In the genomic region with DNA sequence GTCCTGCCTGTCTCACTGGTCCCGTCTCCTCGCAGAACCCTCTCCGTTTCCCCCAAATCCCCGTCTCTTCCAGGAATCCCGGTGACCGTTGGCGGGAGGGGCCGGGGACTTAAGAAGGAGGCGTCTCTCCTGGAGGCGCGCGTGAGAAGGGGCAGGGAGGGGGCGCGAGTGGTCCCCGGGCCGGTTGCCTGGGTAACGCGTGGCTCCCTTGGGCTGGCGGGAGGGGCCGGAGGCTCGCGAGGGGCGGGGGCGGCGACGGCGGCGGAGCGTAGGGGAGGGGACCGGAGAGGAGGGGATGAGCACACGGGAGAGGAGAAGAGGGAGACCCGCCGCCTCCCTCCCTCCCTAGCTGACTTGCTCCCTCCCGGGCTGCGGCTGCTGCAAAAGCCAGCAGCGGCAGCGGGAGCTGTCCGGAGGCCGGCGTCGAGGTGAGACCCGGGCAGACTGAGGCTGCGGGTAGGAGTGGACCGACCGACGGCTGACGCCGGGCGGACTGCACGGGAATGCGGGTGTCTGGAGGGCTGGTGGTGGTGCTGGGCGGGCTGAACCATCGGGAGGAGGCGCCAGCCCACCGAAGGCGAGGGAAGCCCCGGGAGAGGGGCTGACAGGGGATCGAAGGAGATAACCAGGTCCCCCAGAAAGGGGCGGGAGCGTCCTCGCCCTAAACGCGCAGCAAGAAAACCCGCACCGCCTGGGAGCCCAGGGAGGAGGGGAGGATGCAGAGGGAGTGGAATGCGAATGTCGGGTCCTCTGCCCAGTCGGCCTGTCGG, we compare ENCODE assay signal across 8 cellular contexts. TPM values are rescaled to one million over a fixed set of nuclear protein-coding genes. Genes with fewer than 3 reads are reported as not detected.
DNase-seq lines count a peak whose midpoint lies in the region; ATAC-seq, FAIRE-seq and TF ChIP-seq lines count a peak whose summit lies in the region.

A gene (plus strand): TSS at position 298 of the 770 bp plus-strand sequence. CDS start 862 bp downstream, outside the sequence.

- H3F3A ChIP-seq in DOHH2 (ENCODE audit: control insufficient read depth, insufficient read depth): peaks cover 13% of the 10 kb centered on the region

- peaks cover 24% of the 10 kb centered on the region for H4K20me1 ChIP-seq in DOHH2 (ENCODE audit: control insufficient read depth, insufficient read depth, low read depth, low read length)
- no peaks in the 10 kb centered on the region for H4K20me1 ChIP-seq in endothelial cell of umbilical vein (replicated peaks; ENCODE audit: control insufficient read depth, extremely low read depth, insufficient read depth, low read length)

- H3K36me3 ChIP-seq in DOHH2 (ENCODE audit: control insufficient read depth, low read length): peaks cover 45% of the 10 kb centered on the region
- peaks cover 0 to 14% of the 10 kb centered on the region in 2 experiments for H3K36me3 ChIP-seq in endothelial cell of umbilical vein (ENCODE audit: control insufficient read depth in 2 of 2, extremely low read depth in 1 of 2, insufficient read depth in 2 of 2, low read length in 2 of 2)
- peaks cover 13 to 17% of the 10 kb centered on the region in 2 donors for H3K36me3 ChIP-seq in mucosa of rectum (ENCODE audit: control insufficient read depth in 2 of 2, insufficient read depth in 2 of 2, low read length in 2 of 2)
- H3K36me3 ChIP-seq in tibial nerve: peaks cover 0 to 20% (median 8%) of the 10 kb centered on the region in 3 donors

- H3K9me1 ChIP-seq in endothelial cell of umbilical vein (replicated peaks; ENCODE audit: control insufficient read depth, extremely low read depth, insufficient read depth, low read length): no peaks in the 10 kb centered on the region

- intact Hi-C loops in endothelial cell of umbilical vein (cut with micrococcal nuclease): loop anchor here (1.0 to 2.0 kb wide), 2 partner anchors 51 to 184 kb away; a partner anchor contains a TSS

- peak within 1 kb of the TSS; percentile 36 for H3K9ac ChIP-seq in endothelial cell of umbilical vein (replicated peaks; ENCODE audit: extremely low read depth, insufficient read depth, low read length)
- peak within 1 kb of the TSS; percentile 57 to 61 for H3K9ac ChIP-seq in mucosa of rectum (ENCODE audit: low read depth in 1 of 2, low read length in 2 of 2)

- WGBS in tibial nerve, 2 donors: 4 to 7% methylated on average over 31 to 52 of the region's 69 CpGs

- H3K27me3 ChIP-seq in DOHH2 (ENCODE audit: control insufficient read depth, low read length) (no peaks in the 10 kb centered on the region), endothelial cell of umbilical vein (ENCODE audit: control insufficient read depth in 2 of 2, insufficient read depth in 2 of 2, low read length in 2 of 2) (no peaks in the 10 kb centered on the region), mucosa of rectum (ENCODE audit: control insufficient read depth in 2 of 2, insufficient read depth in 2 of 2, low read length in 2 of 2) (no peaks in the 10 kb centered on the region), tibial nerve (no peaks in the 10 kb centered on the region)

- H3K4me1 ChIP-seq in DOHH2 (ENCODE audit: control insufficient read depth, low read length) (peaks cover 72% of the 10 kb centered on the region), endothelial cell of umbilical vein (ENCODE audit: control insufficient read depth, extremely low read depth, insufficient read depth, low read length) (peaks cover 50% of the 10 kb centered on the region), mucosa of rectum (ENCODE audit: control insufficient read depth in 2 of 2, insufficient read depth in 2 of 2, low read length in 2 of 2) (peaks cover 60 to 62% of the 10 kb centered on the region in 2 donors), tibial nerve (peaks cover 0 to 84% (median 73%) of the 10 kb centered on the region in 4 donors)

- H3K4me2 ChIP-seq in DOHH2 (ENCODE audit: low read length): peak within 1 kb of the TSS; percentile 97
- peak within 1 kb of the TSS; percentile 85 for H3K4me2 ChIP-seq in endothelial cell of umbilical vein (ENCODE audit: insufficient read depth, low read length)

- POLR2A ChIA-PET in endothelial cell of umbilical vein (lab: Charles Lee): no interaction called here

- no peaks in the 10 kb centered on the region for H3K9me2 ChIP-seq in DOHH2 (replicated peaks; ENCODE audit: control insufficient read depth, low read length)

- H3K9me3 ChIP-seq in DOHH2 (ENCODE audit: control insufficient read depth, insufficient read depth, low read length) (no peaks in the 10 kb centered on the region), endothelial cell of umbilical vein (replicated peaks; ENCODE audit: control insufficient read depth, insufficient read depth, low read length) (no peaks in the 10 kb centered on the region), mucosa of rectum (ENCODE audit: control insufficient read depth in 2 of 2, low read length in 2 of 2) (no peaks in the 10 kb centered on the region), tibial nerve (no peaks in the 10 kb centered on the region)

- peak within 1 kb of the TSS; percentile 64 for H2AFZ ChIP-seq in endothelial cell of umbilical vein (ENCODE audit: low read depth, low read length)

- TF ChIP-seq POLR2A in endothelial cell of umbilical vein (IDR thresholded peaks at IDR 0.05; ENCODE audit: low read depth, low read length) (no peak), tibial nerve (IDR thresholded peaks at IDR 0.05) (no peak)

- no peak for ATAC-seq in GM18873 (IDR thresholded peaks at IDR 0.05; ENCODE audit: low FRiP score, unreplicated experiment)

- DNase-seq in NCI-H1436 treated with DMSO at 0.1 percent for 48 hours (lab: John Stamatoyannopoulos, UW) (peak; percentile 14), endothelial cell of umbilical vein (ENCODE audit: low read depth, low spot score) (peak; percentile 55), tibial nerve (ENCODE audit: low spot score in 2 of 2) (peak; percentile 35 to 49)
- peak; percentile 83 for DNase-seq in activated CD8-positive, alpha-beta memory T cell treated with anti-CD3 and anti-CD28 coated beads for 24 hours
- DNase-seq in NK-92 treated with Interleukin-12 subunit alpha and Interleukin-12 subunit beta, amount 100 ng/mL, for 24 hours (lab: John Stamatoyannopoulos, UW): no peak

- peak in 1 of 2 donors; percentile 7 for TF ChIP-seq EP300 in tibial nerve (IDR thresholded peaks at IDR 0.05)

- CTCF ChIA-PET in endothelial cell of umbilical vein (lab: Charles Lee): interaction anchor here (0.6 to 4.0 kb wide), 3 partner anchors 36 to 111 kb away, joined by 3 to 29 read pairs (median 4); no protein-coding TSS in a partner anchor

- H3K79me2 ChIP-seq in DOHH2 (ENCODE audit: control insufficient read depth, low read length) (peaks cover 35% of the 10 kb centered on the region), endothelial cell of umbilical vein (ENCODE audit: control insufficient read depth, insufficient read depth, low read length) (peaks cover 33% of the 10 kb centered on the region)

- peak within 1 kb of the TSS; percentile 7; the same call in 1 of the 2 replicates for H3K27ac ChIP-seq in DOHH2 (ENCODE audit: low read depth, low read length)
- H3K27ac ChIP-seq in endothelial cell of umbilical vein (ENCODE audit: insufficient read depth, low read depth, low read length): peak within 1 kb of the TSS; percentile 35
- peak within 1 kb of the TSS; percentile 80 to 85 for H3K27ac ChIP-seq in mucosa of rectum (ENCODE audit: low read depth in 2 of 2, low read length in 2 of 2)
- H3K27ac ChIP-seq in tibial nerve: peak within 1 kb of the TSS; percentile 81 to 99 (median 94)

- peak; percentile 69 for FAIRE-seq in endothelial cell of umbilical vein (lab: Jason Lieb, UNC)

- H3K4me3 ChIP-seq in DOHH2 (ENCODE audit: low read length) (peak within 1 kb of the TSS; percentile 97), endothelial cell of umbilical vein (replicated peaks in 1 of 3; ENCODE audit: insufficient read depth in 1 of 3, low read depth in 1 of 3, low read length in 3 of 3) (peak within 1 kb of the TSS; percentile 39 to 49 (median 46)), mucosa of rectum (ENCODE audit: low read length in 2 of 2) (peak within 1 kb of the TSS; percentile 65 to 70), tibial nerve (peak within 1 kb of the TSS; percentile 35 to 70 (median 56))

- BruUV-seq in endothelial cell of umbilical vein (replicated peaks; lab: Mats Ljungman, UMichigan): no TSS peak

- dilution Hi-C loops in endothelial cell of umbilical vein (cut with MboI; ENCODE audit: extremely low pct_ligation_motif_present, low sequenced_read_pairs): no loop called here

- TF ChIP-seq CTCF in DOHH2 (IDR thresholded peaks at IDR 0.05; ENCODE audit: low read depth, low read length, poor library complexity, severe bottlenecking) (no peak), endothelial cell of umbilical vein (IDR thresholded peaks at IDR 0.05; ENCODE audit: extremely low read depth in 1 of 2, insufficient read depth in 1 of 2, low read depth in 1 of 2, low read length in 2 of 2) (no peak), tibial nerve (IDR thresholded peaks at IDR 0.05) (no peak)

TF ChIP-seq in endothelial cell of umbilical vein, 7 proteins besides CTCF, POLR2A, EP300 and RAD21:
- TF ChIP-seq POLR2AphosphoS5 (IDR thresholded peaks at IDR 0.05; ENCODE audit: insufficient read depth, low read depth, low read length) (no peak), GATA2 (IDR thresholded peaks at IDR 0.05; ENCODE audit: insufficient read depth, insufficient read length, low read depth, low read length) (no peak), JUN (IDR thresholded peaks at IDR 0.05; ENCODE audit: borderline replicate concordance, insufficient read depth, insufficient read length, low read depth) (no peak), FOS (IDR thresholded peaks at IDR 0.05; ENCODE audit: borderline replicate concordance, insufficient read depth, low read length) (no peak), MYC (IDR thresholded peaks at IDR 0.05; ENCODE audit: low read depth, low read length) (no peak), EZH2 (IDR thresholded peaks at IDR 0.05; ENCODE audit: borderline replicate concordance, low read depth, low read length, severe bottlenecking) (no peak)
- TF ChIP-seq, protein P1, sequence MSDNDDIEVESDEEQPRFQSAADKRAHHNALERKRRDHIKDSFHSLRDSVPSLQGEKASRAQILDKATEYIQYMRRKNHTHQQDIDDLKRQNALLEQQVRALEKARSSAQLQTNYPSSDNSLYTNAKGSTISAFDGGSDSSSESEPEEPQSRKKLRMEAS (IDR thresholded peaks at IDR 0.05; ENCODE audit: insufficient read depth, insufficient read length): no peak

RNA-seq across cellular contexts. Expression of the gene that starts here (rescaled TPM):
- total RNA-seq in endothelial cell of umbilical vein: 2.3 and 3.3 TPM in 2 replicates
- polyA plus RNA-seq in endothelial cell of umbilical vein: 3.3 and 3.4 TPM in 2 replicates
- polyA plus RNA-seq in endothelial cell of umbilical vein (2011; cell fraction: cytosol; rRNA removed): 0.41 and 0.66 TPM in 2 replicates
- polyA plus RNA-seq in endothelial cell of umbilical vein (2011; cell fraction: nucleus; rRNA removed): 18.1 and 20.0 TPM in 2 replicates
- polyA plus RNA-seq in endothelial cell of umbilical vein (2012): 1.0 and 1.4 TPM in 2 replicates
- 1.1 and 1.9 TPM in 2 replicates for polyA minus RNA-seq in endothelial cell of umbilical vein
- not detected for polyA minus RNA-seq in endothelial cell of umbilical vein (2011; cell fraction: cytosol; rRNA and poly(A)+ RNA removed)
- 2.9 and 3.8 TPM in 2 replicates for polyA minus RNA-seq in endothelial cell of umbilical vein (2011; cell fraction: nucleus; rRNA and poly(A)+ RNA removed)
- total RNA-seq in tibial nerve: 10 to 100 TPM; 10.0 to 28.4 (median 18.5) TPM

Comparison
In these comparisons a context has a peak if more than half of its experiments do, and no peak if none do; other contexts are left out.
1. H3K27ac ChIP-seq: peak in every context shown above with its lines; median percentile 94 in tibial nerve; 82 in mucosa of rectum; 35 in endothelial cell of umbilical vein; 7 in DOHH2.
2. H3K4me3 ChIP-seq: peak in every context shown above with its lines; median percentile 97 in DOHH2; 68 in mucosa of rectum; 56 in tibial nerve; 46 in endothelial cell of umbilical vein.